Comparison of ENCODE assay signal across 19 cellular contexts in genomic region chr20:46035713-46036112, GRCh38. TPM values are rescaled to one million over a fixed set of nuclear protein-coding genes. Genes with fewer than 3 reads are reported as not detected.
DNase-seq lines count a peak whose midpoint lies in the region; TF ChIP-seq lines count a peak whose summit lies in the region.
"Had no signal": no experiment of that assay in that cellular context is flagged by ENCODE, and none has a peak within 500 bp of the region (broad histone marks: within the 10 kb centered on the region; RNA-seq: fewer than 3 reads in every experiment).

No MANE protein-coding gene starts in this region.

- peaks cover 29% of the 10 kb centered on the region for H3K27me3 ChIP-seq in prostate gland (replicated peaks; ENCODE audit: insufficient read depth)

- intact Hi-C loops in head of caudate nucleus (cut with DNase I): no loop called here
- intact Hi-C loops in prostate gland (cut with DNase I): no loop called here

- no peak for TF ChIP-seq POLR2A in prostate gland (IDR thresholded peaks at IDR 0.05)

- H3K9me3 ChIP-seq in prostate gland: no peaks in the 10 kb centered on the region

- H3K4me3 ChIP-seq in prostate gland: no peak overlapping the region
- H3K4me3 ChIP-seq: GM23338 had no signal

- H3K27ac ChIP-seq in prostate gland: no peak overlapping the region

- peak; percentile 12 for DNase-seq in DMS79 (lab: John Stamatoyannopoulos, UW)
- peak; percentile 9 for DNase-seq in DMS79 treated with DMSO at 0.1 percent for 48 hours (lab: John Stamatoyannopoulos, UW)
- peak; percentile 45 for DNase-seq in NCI-H345 treated with DMSO at 0.1 percent for 48 hours (lab: John Stamatoyannopoulos, UW; ENCODE audit: unreplicated experiment)
- peak in 32 of 42 donors; percentile 32 to 87 (median 62) for DNase-seq in head of caudate nucleus
- DNase-seq in stimulated activated CD4-positive, alpha-beta T cell treated with anti-CD3 and anti-CD28 coated beads, Interleukin-15, amount 100 ng/mL, for 24 hours: no peak
- DNase-seq in pons (ENCODE audit: low spot score): no peak
- no peak for DNase-seq in prostate gland (ENCODE audit: low spot score)
- DNase-seq: C1 segment of cervical spinal cord; Calu3; CD4-positive, alpha-beta memory T cell; COR-L47; DMS153; GF-D8; H9; HFFc6 had no signal

- H3K36me3 ChIP-seq in prostate gland: no peaks in the 10 kb centered on the region

- 72% methylated on average over 6 of the region's 6 CpGs for WGBS in prostate gland

- no peaks in the 10 kb centered on the region for H3K4me1 ChIP-seq in prostate gland (replicated peaks)

- no peak for TF ChIP-seq CTCF in prostate gland (IDR thresholded peaks at IDR 0.05)

RNA-seq across cellular contexts. Expression of gene SLC12A5, which starts 6.7 kb away (rescaled TPM):
- total RNA-seq in prostate gland: 1 to 10 TPM in 1 of 2 donors, not detected in 1; 3.6 TPM
- total RNA-seq: CD4-positive, alpha-beta memory T cell; Daoy had no signal

RNA-seq across cellular contexts. Expression of gene MMP9, which starts 27.0 kb away (rescaled TPM):
- total RNA-seq in prostate gland: 1 to 10 TPM in 1 of 2 donors, under 1 TPM in 1; 0.59 to 1.4 TPM
- total RNA-seq: Calu3, G401, H4, HFFc6 had no signal

RNA-seq across cellular contexts. Expression of gene NCOA5, which starts 54.0 kb away (rescaled TPM):
- total RNA-seq in prostate gland: 10 to 100 TPM; 41.0 to 50.6 TPM

Comparison
In these comparisons a context has a peak if more than half of its experiments do, and no peak if none do; other contexts are left out.
1. DNase-seq: peak in DMS79 (single experiment), DMS79 treated with DMSO at 0.1 percent for 48 hours (single experiment), NCI-H345 treated with DMSO at 0.1 percent for 48 hours (single experiment) and head of caudate nucleus (32 of 42); none in stimulated activated CD4-positive, alpha-beta T cell treated with anti-CD3 and anti-CD28 coated beads, Interleukin-15, amount 100 ng/mL, for 24 hours (single experiment), pons (single experiment) and prostate gland (single experiment).